ENCODE assay signal across 9 cellular contexts in the genomic region with DNA sequence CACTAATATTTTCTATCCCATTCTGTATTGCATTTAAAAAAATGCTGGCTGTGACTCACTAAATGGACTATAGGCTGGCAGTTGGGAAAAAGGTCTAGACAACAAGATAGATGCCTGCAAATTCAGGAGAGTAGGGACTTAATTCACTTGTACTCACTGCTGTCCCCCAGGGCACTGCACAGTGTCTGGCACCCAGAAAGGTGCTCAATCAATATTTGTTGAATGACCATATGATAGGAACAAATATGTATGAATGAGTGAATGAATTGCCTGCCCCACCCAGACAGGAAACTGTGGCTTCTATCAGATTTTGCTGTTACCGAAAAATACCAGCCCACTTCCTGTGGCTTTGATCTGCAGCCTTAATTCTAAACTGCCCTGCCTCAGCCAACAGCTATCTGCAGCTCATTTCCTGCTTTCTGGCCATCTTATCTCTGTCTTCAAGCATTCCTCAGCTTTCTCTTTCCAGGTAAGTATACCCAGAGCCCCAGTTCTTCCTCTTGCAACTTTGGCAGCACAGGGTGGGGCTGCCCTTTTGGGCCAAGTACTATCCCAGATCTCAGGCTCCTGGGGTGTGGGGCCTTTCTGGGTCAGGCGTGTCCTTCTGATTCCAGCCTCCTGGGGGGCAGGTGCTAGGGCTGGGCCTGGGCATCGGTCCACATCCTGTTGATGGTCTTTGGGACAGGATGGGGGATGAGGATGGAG. TPM values are rescaled to one million over a fixed set of nuclear protein-coding genes. Genes with fewer than 3 reads are reported as not detected.
DNase-seq lines count a peak whose midpoint lies in the region; TF ChIP-seq lines count a peak whose summit lies in the region.
"Had no signal": no experiment of that assay in that cellular context is flagged by ENCODE, and none has a peak within 500 bp of the region (broad histone marks: within the 10 kb centered on the region; RNA-seq: fewer than 3 reads in every experiment).

No MANE protein-coding gene starts in this region.

- H3K79me1 ChIP-seq in trophoblast cell (ENCODE audit: low read length) = peaks cover 21% of the 10 kb centered on the region

- POLR2A ChIA-PET in RWPE1 (lab: Yijun Ruan, JAX; ENCODE audit: low non-redundant PET) = no interaction called here

- no peak overlapping the region for H3K4ac ChIP-seq in trophoblast cell (ENCODE audit: low read depth, low read length)

- peaks cover 1% of the 10 kb centered on the region; the same call in 1 of the 2 replicates for H3K27me3 Mint-ChIP-seq in HFFc6 (ENCODE audit: insufficient read depth)
- peaks cover 14% of the 10 kb centered on the region for H3K27me3 Mint-ChIP-seq in nephron progenitor cell (ENCODE audit: low read depth, poor library complexity)

- no peak overlapping the region for H2BK12ac ChIP-seq in trophoblast cell (ENCODE audit: low read length)

- DNase-seq in HFFc6 (no peak), RWPE1 (ENCODE audit: low spot score) (no peak), trophoblast cell (peak in 1 of 2 donors; percentile 57), HAP-1 (ENCODE audit: low spot score in 2 of 2) (no peak), nephron progenitor cell (no peak), caudate nucleus (lab: John Stamatoyannopoulos, UW) (no peak)
- DNase-seq in activated naive CD4-positive, alpha-beta T cell treated with anti-CD3 and anti-CD28 coated beads, Interleukin-2, amount 50 U/mL, for 16 hours = peak; percentile 21

- H3K27me3 ChIP-seq in BLaER1 treated with 17β-estradiol and CSF1 and Interleukin-3, amounts not matched to agents 10 nM and 100 nM = peaks cover 0 to 32% (median 0%) of the 10 kb centered on the region in 11 experiments; a peak in 5 of 22 replicates
- no peaks in the 10 kb centered on the region for H3K27me3 ChIP-seq in trophoblast cell (ENCODE audit: insufficient read depth, low read length)
- no peaks in the 10 kb centered on the region for H3K27me3 ChIP-seq in HAP-1 (ENCODE audit: low read depth)
- H3K27me3 ChIP-seq: breast epithelium had no signal

- no peak overlapping the region for H3K23ac ChIP-seq in trophoblast cell (ENCODE audit: low read length)

- H3K4me3 Mint-ChIP-seq in HFFc6 (peak overlapping the region; percentile 46), nephron progenitor cell (no peak overlapping the region)

- H3K36me3 Mint-ChIP-seq in HFFc6 (ENCODE audit: low read depth) (no peaks in the 10 kb centered on the region), nephron progenitor cell (ENCODE audit: low read depth) (no peaks in the 10 kb centered on the region)

- H3K4me1 Mint-ChIP-seq in HFFc6 (ENCODE audit: low read depth) = peaks cover 66% of the 10 kb centered on the region
- H3K4me1 Mint-ChIP-seq in nephron progenitor cell = peaks cover 30% of the 10 kb centered on the region

- H3K9me3 Mint-ChIP-seq in HFFc6 = no peaks in the 10 kb centered on the region
- H3K9me3 Mint-ChIP-seq in nephron progenitor cell = no peaks in the 10 kb centered on the region

- no peaks in the 10 kb centered on the region for H4K20me1 ChIP-seq in BLaER1 treated with 17β-estradiol and CSF1 and Interleukin-3, amounts not matched to agents 10 nM and 100 nM

- no peak overlapping the region for H4K8ac ChIP-seq in trophoblast cell (ENCODE audit: low read depth, low read length)

- H2AK5ac ChIP-seq in trophoblast cell (ENCODE audit: low read length) = no peak overlapping the region

- peaks cover 0 to 9% (median 0%) of the 10 kb centered on the region in 11 experiments; a peak in 4 of 22 replicates for H3K9me3 ChIP-seq in BLaER1 treated with 17β-estradiol and CSF1 and Interleukin-3, amounts not matched to agents 10 nM and 100 nM (replicated peaks in 1 of 11)
- H3K9me3 ChIP-seq in trophoblast cell (ENCODE audit: insufficient read depth, low read depth, low read length) (no peaks in the 10 kb centered on the region), HAP-1 (no peaks in the 10 kb centered on the region)
- H3K9me3 ChIP-seq: breast epithelium had no signal

- H3K9ac ChIP-seq in BLaER1 treated with 17β-estradiol and CSF1 and Interleukin-3, amounts not matched to agents 10 nM and 100 nM = peak overlapping the region in 10 of 11 experiments; percentile 16 to 80 (median 63); a peak in 17 of 22 replicates
- H3K9ac ChIP-seq in trophoblast cell (ENCODE audit: low read length) = no peak overlapping the region

- no peak for TF ChIP-seq CTCF in HFFc6 (IDR thresholded peaks at IDR 0.05)
- no peak for TF ChIP-seq CTCF in RWPE1 (conservative IDR thresholded peaks at IDR 0.05; ENCODE audit: low read depth)
- no peak for TF ChIP-seq CTCF in nephron progenitor cell (IDR thresholded peaks at IDR 0.05)

- H4K91ac ChIP-seq in trophoblast cell (ENCODE audit: low read depth, low read length) = no peak overlapping the region

- H3K14ac ChIP-seq in trophoblast cell (ENCODE audit: low read length) = no peak overlapping the region

- CTCF ChIA-PET in RWPE1 (lab: Yijun Ruan, JAX) = interaction anchor here (0.6 to 2.4 kb wide), 3 partner anchors 17 to 172 kb away, joined by 3 to 7 read pairs (median 3); no protein-coding TSS in a partner anchor

- H3K27ac ChIP-seq in BLaER1 treated with 17β-estradiol and CSF1 and Interleukin-3, amounts not matched to agents 10 nM and 100 nM = peak overlapping the region in 10 of 11 experiments; percentile 32 to 90 (median 79); a peak in 19 of 22 replicates
- H3K27ac ChIP-seq in RWPE1 = peak overlapping the region; percentile 99
- H3K27ac ChIP-seq in trophoblast cell (ENCODE audit: low read depth, low read length) = peak overlapping the region; percentile 23
- no peak overlapping the region for H3K27ac ChIP-seq in caudate nucleus (ENCODE audit: low read depth, low read length)
- H3K27ac ChIP-seq: breast epithelium had no signal

- H3K4me1 ChIP-seq in BLaER1 treated with 17β-estradiol and CSF1 and Interleukin-3, amounts not matched to agents 10 nM and 100 nM = peaks cover 58 to 99% (median 90%) of the 10 kb centered on the region in 10 experiments
- H3K4me1 ChIP-seq in trophoblast cell (ENCODE audit: control insufficient read depth in 1 of 2, insufficient read depth in 2 of 2, low read length in 2 of 2) = peaks cover 24 to 44% of the 10 kb centered on the region in 2 experiments
- H3K4me1 ChIP-seq in HAP-1 = no peaks in the 10 kb centered on the region

- H3K18ac ChIP-seq in trophoblast cell (ENCODE audit: low read length) = no peak overlapping the region

- no peak overlapping the region for H2BK120ac ChIP-seq in trophoblast cell (ENCODE audit: insufficient read depth, low read length, poor library complexity)

- peak overlapping the region in 9 of 10 experiments; percentile 16 to 63 (median 52); a peak in 16 of 20 replicates for H3K4me3 ChIP-seq in BLaER1 treated with 17β-estradiol and CSF1 and Interleukin-3, amounts not matched to agents 10 nM and 100 nM
- no peak overlapping the region for H3K4me3 ChIP-seq in trophoblast cell (ENCODE audit: low read depth, low read length)
- no peak overlapping the region for H3K4me3 ChIP-seq in HAP-1
- H3K4me3 ChIP-seq: breast epithelium had no signal

- WGBS in trophoblast cell (ENCODE audit: extremely low coverage, insufficient coverage, insufficient read length) = no CpG with 5 or more reads among the region's 3 CpGs

- H3K27ac Mint-ChIP-seq in HFFc6 (peak overlapping the region; percentile 74), nephron progenitor cell (no peak overlapping the region)

- H3K79me2 ChIP-seq in trophoblast cell (ENCODE audit: control insufficient read depth, insufficient read depth, low read length, poor library complexity) = no peaks in the 10 kb centered on the region

- peak overlapping the region; percentile 44 for H2BK5ac ChIP-seq in trophoblast cell (ENCODE audit: low read depth, low read length, poor library complexity)

- no peak overlapping the region for H4K12ac ChIP-seq in trophoblast cell (ENCODE audit: low read depth, low read length)

- H2AFZ ChIP-seq in trophoblast cell (ENCODE audit: insufficient read depth, low read length, poor library complexity) = no peak overlapping the region

- H3K36me3 ChIP-seq in BLaER1 treated with 17β-estradiol and CSF1 and Interleukin-3, amounts not matched to agents 10 nM and 100 nM = peaks cover 0 to 16% (median 0%) of the 10 kb centered on the region in 11 experiments; a peak in 7 of 22 replicates
- H3K36me3 ChIP-seq in trophoblast cell (ENCODE audit: control insufficient read depth in 1 of 2, insufficient read depth in 2 of 2, low read length in 2 of 2) (no peaks in the 10 kb centered on the region), HAP-1 (replicated peaks) (no peaks in the 10 kb centered on the region)
- H3K36me3 ChIP-seq: breast epithelium had no signal

- in situ Hi-C loops in HAP-1 (cut with MboI; ENCODE audit: low sequenced_read_pairs) = no loop called here

- H3K4me2 ChIP-seq in BLaER1 treated with 17β-estradiol and CSF1 and Interleukin-3, amounts not matched to agents 10 nM and 100 nM = peak overlapping the region; percentile 81 to 98 (median 92)
- no peak overlapping the region for H3K4me2 ChIP-seq in trophoblast cell (ENCODE audit: low read length)

RNA-seq across cellular contexts. Expression of a gene that starts 15.3 kb away (rescaled TPM):
- under 1 TPM in 1 of 6 experiments, not detected in 5; 0.17 TPM for total RNA-seq in HFFc6 (2021; fragmentation: NEBNext Ultra II Directional; extraction: Animal tissue kit (Norgen Biotek cat#: 25700))
- 0.79 and 1.1 TPM in 2 replicates for polyA plus RNA-seq in trophoblast cell (2013)

RNA-seq across cellular contexts. Expression of a gene that starts 48.5 kb away (rescaled TPM):
- total RNA-seq in HFFc6 (2021; fragmentation: NEBNext Ultra II Directional; extraction: Animal tissue kit (Norgen Biotek cat#: 25700)) = not detected
- polyA plus RNA-seq in trophoblast cell (2013) = 217 and 236 TPM in 2 replicates

Comparison
In these comparisons a context has a peak if more than half of its experiments do, and no peak if none do; other contexts are left out.
1. H3K4me3 ChIP-seq: peak in BLaER1 treated with 17β-estradiol and CSF1 and Interleukin-3, amounts not matched to agents 10 nM and 100 nM (9 of 10); none in trophoblast cell (single experiment) and HAP-1 (single experiment).